Comparison of ENCODE assay signal across 19 cellular contexts in the genomic region with DNA sequence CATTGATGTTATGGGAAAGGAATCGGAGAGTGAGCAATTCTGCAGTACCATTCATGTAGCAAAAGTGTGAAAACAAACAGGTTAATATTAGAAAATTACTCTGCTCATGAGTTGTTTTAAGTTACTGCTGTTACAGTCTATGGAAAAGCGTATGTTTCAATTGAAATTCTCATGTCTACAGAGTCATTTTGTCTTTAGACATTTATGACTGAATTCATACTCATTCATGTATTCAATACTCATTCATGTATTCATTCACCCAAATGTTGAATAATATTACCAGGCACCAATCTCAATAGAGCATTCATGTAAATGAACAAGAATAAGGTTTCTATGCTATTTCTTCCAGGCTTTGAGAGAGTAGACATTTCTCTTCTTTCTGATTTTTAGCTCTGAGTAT. TPM values are rescaled to one million over a fixed set of nuclear protein-coding genes. Genes with fewer than 3 reads are reported as not detected.
DNase-seq lines count a peak whose midpoint lies in the region; ATAC-seq, FAIRE-seq and TF ChIP-seq lines count a peak whose summit lies in the region.
"Had no signal": no experiment of that assay in that cellular context is flagged by ENCODE, and none has a peak within 500 bp of the region (broad histone marks: within the 10 kb centered on the region; RNA-seq: fewer than 3 reads in every experiment).

No MANE protein-coding gene starts in this region.

- POLR2A ChIA-PET in CD4-positive, alpha-beta T cell (lab: Charles Lee) = interaction anchor here (1.0 to 3.0 kb wide), 2 partner anchors 24 to 34 kb away, joined by 3 to 14 read pairs; no protein-coding TSS in a partner anchor

- CTCF ChIA-PET in CD4-positive, alpha-beta T cell (lab: Charles Lee) = interaction anchor here (1.6 kb wide), 1 partner anchor 10 kb away, joined by 6 read pairs; no protein-coding TSS in a partner anchor

- peaks cover 80% of the 10 kb centered on the region for H3K79me2 ChIP-seq in astrocyte (ENCODE audit: insufficient read depth, low read length)

- intact Hi-C loops in CD4-positive, alpha-beta T cell (cut with DNase I, micrococcal nuclease) = no loop called here
- intact Hi-C loops in activated T-helper 1 cell treated with anti-CD3 and anti-CD28 coated beads, Interleukin-12 subunit alpha, Interleukin-12 subunit beta, Interleukin-2, Interleukin-4 antibody, amounts not matched to agents 30 ng/mL and 10 ng/mL and 1 ng/mL, durations not matched to agents 14 hours and 24 hours and 36 hours (cut with micrococcal nuclease) = no loop called here

- H3K4me1 ChIP-seq in BLaER1 treated with 17β-estradiol and CSF1 and Interleukin-3, amounts not matched to agents 10 nM and 100 nM = peaks cover 96 to 100% (median 100%) of the 10 kb centered on the region in 10 experiments
- H3K4me1 ChIP-seq in astrocyte (ENCODE audit: insufficient read depth, low read length) = no peaks in the 10 kb centered on the region
- peaks cover 99 to 100% of the 10 kb centered on the region in 2 experiments for H3K4me1 ChIP-seq in neutrophil (ENCODE audit: control insufficient read depth in 1 of 2, insufficient read depth in 1 of 2, low read depth in 1 of 2, low read length in 1 of 2)

- no peak for ATAC-seq in CD4-positive, alpha-beta T cell (ENCODE audit: poor library complexity)
- ATAC-seq: activated CD8-positive, alpha-beta T cell treated with anti-CD3 and anti-CD28 coated beads, Interleukin-2, amount 10 ng/mL, durations not matched to agents 7 days and 5 days had no signal

- peak overlapping the region; percentile 59 for H3K4me3 Mint-ChIP-seq in CD4-positive, alpha-beta T cell
- H3K4me3 Mint-ChIP-seq in astrocyte (ENCODE audit: unreplicated experiment) = no peak overlapping the region
- no peak overlapping the region for H3K4me3 Mint-ChIP-seq in activated T-helper 1 cell treated with anti-CD3 and anti-CD28 coated beads, Interleukin-12 subunit alpha, Interleukin-12 subunit beta, Interleukin-2, Interleukin-4 antibody, amounts not matched to agents 30 ng/mL and 10 ng/mL and 1 ng/mL, durations not matched to agents 14 hours and 24 hours and 36 hours
- H3K4me3 Mint-ChIP-seq: activated CD8-positive, alpha-beta T cell treated with anti-CD3 and anti-CD28 coated beads, Interleukin-2, amount 10 ng/mL, durations not matched to agents 7 days and 5 days; endodermal cell had no signal

- no peaks in the 10 kb centered on the region for H3K9me3 Mint-ChIP-seq in CD4-positive, alpha-beta T cell
- H3K9me3 Mint-ChIP-seq in astrocyte (ENCODE audit: unreplicated experiment) = no peaks in the 10 kb centered on the region
- H3K9me3 Mint-ChIP-seq in activated T-helper 1 cell treated with anti-CD3 and anti-CD28 coated beads, Interleukin-12 subunit alpha, Interleukin-12 subunit beta, Interleukin-2, Interleukin-4 antibody, amounts not matched to agents 30 ng/mL and 10 ng/mL and 1 ng/mL, durations not matched to agents 14 hours and 24 hours and 36 hours = no peaks in the 10 kb centered on the region
- H3K9me3 Mint-ChIP-seq: endodermal cell had no signal

- peaks cover 0 to 1% (median 0%) of the 10 kb centered on the region in 11 experiments; a peak in 5 of 22 replicates for H3K9me3 ChIP-seq in BLaER1 treated with 17β-estradiol and CSF1 and Interleukin-3, amounts not matched to agents 10 nM and 100 nM (replicated peaks in 1 of 11)
- no peaks in the 10 kb centered on the region for H3K9me3 ChIP-seq in CD4-positive, alpha-beta T cell (ENCODE audit: control insufficient read depth, low read length)
- no peaks in the 10 kb centered on the region for H3K9me3 ChIP-seq in astrocyte (ENCODE audit: insufficient read depth, low read depth, low read length)
- no peaks in the 10 kb centered on the region for H3K9me3 ChIP-seq in neutrophil
- H3K9me3 ChIP-seq: sigmoid colon, SK-N-SH, thyroid gland had no signal

- H3K4me3 ChIP-seq in BLaER1 treated with 17β-estradiol and CSF1 and Interleukin-3, amounts not matched to agents 10 nM and 100 nM = no peak overlapping the region; a peak in 1 of 20 replicates
- H3K4me3 ChIP-seq in astrocyte (ENCODE audit: insufficient read depth, low read depth, low read length) (no peak overlapping the region), neutrophil (ENCODE audit: low read depth in 1 of 2, low read length in 1 of 2) (no peak overlapping the region)
- H3K4me3 ChIP-seq: sigmoid colon, thyroid gland had no signal

- no peaks in the 10 kb centered on the region for H3K27me3 Mint-ChIP-seq in CD4-positive, alpha-beta T cell
- H3K27me3 Mint-ChIP-seq in astrocyte (ENCODE audit: low read depth, unreplicated experiment) = no peaks in the 10 kb centered on the region
- no peaks in the 10 kb centered on the region for H3K27me3 Mint-ChIP-seq in activated T-helper 1 cell treated with anti-CD3 and anti-CD28 coated beads, Interleukin-12 subunit alpha, Interleukin-12 subunit beta, Interleukin-2, Interleukin-4 antibody, amounts not matched to agents 30 ng/mL and 10 ng/mL and 1 ng/mL, durations not matched to agents 14 hours and 24 hours and 36 hours (ENCODE audit: insufficient read depth)

- no peak for TF ChIP-seq POLR2A in erythroblast (IDR thresholded peaks at IDR 0.05; ENCODE audit: low read length)

- peak overlapping the region; percentile 81 to 98 (median 95) for H3K4me2 ChIP-seq in BLaER1 treated with 17β-estradiol and CSF1 and Interleukin-3, amounts not matched to agents 10 nM and 100 nM
- H3K4me2 ChIP-seq in astrocyte (ENCODE audit: low read length) = no peak overlapping the region
- H3K4me2 ChIP-seq: SK-N-SH had no signal

- peak overlapping the region in 10 of 11 experiments; percentile 44 to 100 (median 61); a peak in 17 of 22 replicates for H3K27ac ChIP-seq in BLaER1 treated with 17β-estradiol and CSF1 and Interleukin-3, amounts not matched to agents 10 nM and 100 nM
- H3K27ac ChIP-seq in CD4-positive, alpha-beta T cell (ENCODE audit: low read depth, low read length) = no peak overlapping the region
- H3K27ac ChIP-seq in astrocyte (ENCODE audit: low read depth, low read length) (no peak overlapping the region), neutrophil (peak overlapping the region; percentile 99)
- H3K27ac ChIP-seq: RWPE1, sigmoid colon, thyroid gland, WERI-Rb-1 had no signal

- peaks cover 85% of the 10 kb centered on the region for H3K36me3 Mint-ChIP-seq in CD4-positive, alpha-beta T cell (ENCODE audit: low read depth)
- H3K36me3 Mint-ChIP-seq in astrocyte (ENCODE audit: low read depth, unreplicated experiment) = peaks cover 10% of the 10 kb centered on the region
- H3K36me3 Mint-ChIP-seq in activated T-helper 1 cell treated with anti-CD3 and anti-CD28 coated beads, Interleukin-12 subunit alpha, Interleukin-12 subunit beta, Interleukin-2, Interleukin-4 antibody, amounts not matched to agents 30 ng/mL and 10 ng/mL and 1 ng/mL, durations not matched to agents 14 hours and 24 hours and 36 hours (ENCODE audit: low read depth) = peaks cover 67% of the 10 kb centered on the region

- no peak overlapping the region for H2AFZ ChIP-seq in astrocyte (ENCODE audit: low read depth, low read length)

- peak overlapping the region in 1 of 11 experiments; percentile 20; a peak in 1 of 22 replicates for H3K9ac ChIP-seq in BLaER1 treated with 17β-estradiol and CSF1 and Interleukin-3, amounts not matched to agents 10 nM and 100 nM
- no peak overlapping the region for H3K9ac ChIP-seq in astrocyte (ENCODE audit: low read length)
- H3K9ac ChIP-seq: SK-N-SH had no signal

- TF ChIP-seq CTCF in CD4-positive, alpha-beta T cell (IDR thresholded peaks at IDR 0.05) = no peak
- TF ChIP-seq CTCF in astrocyte (IDR thresholded peaks at IDR 0.05; ENCODE audit: insufficient read depth, low read depth, low read length) = no peak
- TF ChIP-seq CTCF in neutrophil (IDR thresholded peaks at IDR 0.05) = no peak

- H3K27me3 ChIP-seq in BLaER1 treated with 17β-estradiol and CSF1 and Interleukin-3, amounts not matched to agents 10 nM and 100 nM = no peaks in the 10 kb centered on the region
- H3K27me3 ChIP-seq in CD4-positive, alpha-beta T cell (ENCODE audit: control insufficient read depth, insufficient read depth, low read length) = no peaks in the 10 kb centered on the region
- H3K27me3 ChIP-seq in astrocyte (ENCODE audit: insufficient read depth, low read length) = no peaks in the 10 kb centered on the region
- H3K27me3 ChIP-seq in neutrophil = no peaks in the 10 kb centered on the region
- H3K27me3 ChIP-seq: sigmoid colon, thyroid gland had no signal

- DNase-seq in CD4-positive, alpha-beta T cell = no peak
- DNase-seq in astrocyte (ENCODE audit: low read depth) (no peak), putamen (ENCODE audit: low spot score) (no peak), erythroblast (lab: John Stamatoyannopoulos, UW) (no peak)
- no peak for DNase-seq in activated T-helper 1 cell treated with anti-CD3 and anti-CD28 coated beads, Interleukin-12 subunit alpha, Interleukin-12 subunit beta, Interleukin-2, Interleukin-4 antibody, amounts not matched to agents 30 ng/mL and 10 ng/mL and 1 ng/mL, durations not matched to agents 14 hours and 24 hours and 36 hours (ENCODE audit: low spot score)
- DNase-seq: activated CD8-positive, alpha-beta T cell treated with anti-CD3 and anti-CD28 coated beads, Interleukin-2, amount 10 ng/mL, durations not matched to agents 7 days and 5 days; NCI-H1048; NCI-H187; NCI-H69; sigmoid colon; SK-N-SH; thyroid gland; WERI-Rb-1 had no signal

- peaks cover 96 to 100% (median 100%) of the 10 kb centered on the region in 11 experiments for H4K20me1 ChIP-seq in BLaER1 treated with 17β-estradiol and CSF1 and Interleukin-3, amounts not matched to agents 10 nM and 100 nM
- H4K20me1 ChIP-seq in astrocyte (ENCODE audit: insufficient read depth, low read length) = peaks cover 12% of the 10 kb centered on the region

- peaks cover 96% of the 10 kb centered on the region for H3K4me1 Mint-ChIP-seq in CD4-positive, alpha-beta T cell (ENCODE audit: low read depth)
- peaks cover 23% of the 10 kb centered on the region for H3K4me1 Mint-ChIP-seq in astrocyte (ENCODE audit: low read depth, unreplicated experiment)
- peaks cover 93% of the 10 kb centered on the region for H3K4me1 Mint-ChIP-seq in activated T-helper 1 cell treated with anti-CD3 and anti-CD28 coated beads, Interleukin-12 subunit alpha, Interleukin-12 subunit beta, Interleukin-2, Interleukin-4 antibody, amounts not matched to agents 30 ng/mL and 10 ng/mL and 1 ng/mL, durations not matched to agents 14 hours and 24 hours and 36 hours (ENCODE audit: low read depth)
- H3K4me1 Mint-ChIP-seq: endodermal cell had no signal

- H3K36me3 ChIP-seq in BLaER1 treated with 17β-estradiol and CSF1 and Interleukin-3, amounts not matched to agents 10 nM and 100 nM = peaks cover 49 to 100% (median 95%) of the 10 kb centered on the region in 11 experiments
- no peaks in the 10 kb centered on the region for H3K36me3 ChIP-seq in astrocyte (ENCODE audit: insufficient read depth, low read length)
- H3K36me3 ChIP-seq in neutrophil = peaks cover 22% of the 10 kb centered on the region
- H3K36me3 ChIP-seq: sigmoid colon, thyroid gland, WERI-Rb-1 had no signal

- peak overlapping the region; percentile 57 for H3K27ac Mint-ChIP-seq in CD4-positive, alpha-beta T cell
- peak overlapping the region; percentile 15 for H3K27ac Mint-ChIP-seq in astrocyte (ENCODE audit: unreplicated experiment)
- H3K27ac Mint-ChIP-seq in activated T-helper 1 cell treated with anti-CD3 and anti-CD28 coated beads, Interleukin-12 subunit alpha, Interleukin-12 subunit beta, Interleukin-2, Interleukin-4 antibody, amounts not matched to agents 30 ng/mL and 10 ng/mL and 1 ng/mL, durations not matched to agents 14 hours and 24 hours and 36 hours = no peak overlapping the region
- H3K27ac Mint-ChIP-seq: activated CD8-positive, alpha-beta T cell treated with anti-CD3 and anti-CD28 coated beads, Interleukin-2, amount 10 ng/mL, durations not matched to agents 7 days and 5 days; endodermal cell had no signal

- no peak for FAIRE-seq in astrocyte (lab: Jason Lieb, UNC)
- FAIRE-seq: colon, HTR-8/SVneo had no signal

RNA-seq across cellular contexts. Expression of a gene that starts 8.1 kb away (rescaled TPM):
- 10 to 100 TPM; 56.6 to 60.4 TPM for total RNA-seq in CD4-positive, alpha-beta T cell
- 15.0 and 15.6 TPM in 2 replicates for total RNA-seq in astrocyte
- total RNA-seq in activated T-helper 1 cell treated with anti-CD3 and anti-CD28 coated beads, Interleukin-12 subunit alpha, Interleukin-12 subunit beta, Interleukin-2, Interleukin-4 antibody, amounts not matched to agents 30 ng/mL and 10 ng/mL and 1 ng/mL, durations not matched to agents 14 hours and 24 hours and 36 hours = 40.7 and 41.5 TPM in 2 replicates

Comparison
In these comparisons a context has a peak if more than half of its experiments do, and no peak if none do; other contexts are left out.
1. H3K27ac ChIP-seq: peak in BLaER1 treated with 17β-estradiol and CSF1 and Interleukin-3, amounts not matched to agents 10 nM and 100 nM (10 of 11) and neutrophil (single experiment); none in CD4-positive, alpha-beta T cell (single experiment) and astrocyte (single experiment).